9 cellular contexts compared by ENCODE assay signal in genomic region chr20:63552481-63553249, GRCh38. TPM values are rescaled to one million over a fixed set of nuclear protein-coding genes. Genes with fewer than 3 reads are reported as not detected.
DNase-seq lines count a peak whose midpoint lies in the region; ATAC-seq and TF ChIP-seq lines count a peak whose summit lies in the region.
"Had no signal": no experiment of that assay in that cellular context is flagged by ENCODE, and none has a peak within 500 bp of the region (broad histone marks: within the 10 kb centered on the region; RNA-seq: fewer than 3 reads in every experiment).

No MANE protein-coding gene starts in this region.

- TF ChIP-seq CTCF in mucosa of descending colon (IDR thresholded peaks at IDR 0.05) (no peak), omental fat pad (IDR thresholded peaks at IDR 0.05) (no peak), lower leg skin (IDR thresholded peaks at IDR 0.05) (no peak)

- no peak for TF ChIP-seq POLR2A in lower leg skin (IDR thresholded peaks at IDR 0.05)

- H3K4me3 ChIP-seq in mucosa of descending colon = no peak overlapping the region
- H3K4me3 ChIP-seq in lower leg skin (ENCODE audit: low read depth, poor library complexity, severe bottlenecking) = no peak overlapping the region

- intact Hi-C loops in mucosa of descending colon (cut with DNase I, micrococcal nuclease) (no loop called here), lower leg skin (cut with DNase I; ENCODE audit: low total_unique reads) (no loop called here)

- 29 to 32% methylated on average over 15 of the region's 15 CpGs for WGBS in lower leg skin, 2 donors

- H3K36me3 ChIP-seq in mucosa of descending colon (ENCODE audit: low read depth) = no peaks in the 10 kb centered on the region

- ATAC-seq in GM18909 (IDR thresholded peaks at IDR 0.05; ENCODE audit: poor library complexity, unreplicated experiment) (peak; percentile 40), HG03342 (IDR thresholded peaks at IDR 0.05; ENCODE audit: unreplicated experiment) (peak; percentile 31), mucosa of descending colon (peak; percentile 18), omental fat pad (ENCODE audit: low FRiP score) (no peak)
- ATAC-seq in activated CD4-positive, CD25-positive, alpha-beta regulatory T cell treated with anti-CD3 and anti-CD28 coated beads, Interleukin-2, amount 50 U/mL, for 24 hours = peak; percentile 30 to 44

- H3K9me3 ChIP-seq in mucosa of descending colon = no peaks in the 10 kb centered on the region

- H3K4me1 ChIP-seq in mucosa of descending colon (ENCODE audit: low read depth) = no peaks in the 10 kb centered on the region

- no peak for DNase-seq in mucosa of descending colon
- no peak for DNase-seq in omental fat pad (ENCODE audit: low spot score)
- no peak for DNase-seq in SIG-M5 (lab: John Stamatoyannopoulos, UW)
- DNase-seq in RKO (ENCODE audit: low spot score) = no peak
- no peak for DNase-seq in lower leg skin (ENCODE audit: low spot score in 2 of 2)

RNA-seq across cellular contexts. Expression of gene FNDC11, which starts 1.3 kb away (rescaled TPM):
- total RNA-seq in mucosa of descending colon (under 1 TPM in 2 of 3 donors, not detected in 1; 0.19 to 0.25 TPM), omental fat pad (under 1 TPM in 2 of 4 donors, not detected in 2; 0.19 to 0.38 TPM), lower leg skin (under 1 TPM in 2 of 4 donors, not detected in 2; 0.12 to 0.39 TPM)

RNA-seq across cellular contexts. Expression of gene SRMS, which starts 5.1 kb away (rescaled TPM):
- total RNA-seq in mucosa of descending colon (under 1 TPM; 0.25 to 0.52 (median 0.27) TPM), omental fat pad (not detected), lower leg skin (under 1 TPM in 3 of 4 donors, not detected in 1; 0.16 to 0.59 (median 0.37) TPM)
- total RNA-seq: fibroblast of lung had no signal

RNA-seq across cellular contexts. Expression of gene PTK6, which starts 15.5 kb away (rescaled TPM):
- 10 to 100 TPM; 39.5 to 91.7 (median 87.1) TPM for total RNA-seq in mucosa of descending colon
- under 1 TPM in 3 of 4 donors, not detected in 1; 0.12 to 0.63 (median 0.28) TPM for total RNA-seq in omental fat pad
- total RNA-seq in lower leg skin = 100 to 1,000 TPM in 1 of 4 donors, 10 to 100 TPM in 3; 72.4 to 101 (median 79.9) TPM

RNA-seq across cellular contexts. Expression of gene HELZ2, which starts 21.4 kb away (rescaled TPM):
- total RNA-seq in mucosa of descending colon (10 to 100 TPM; 35.4 to 49.3 (median 36.2) TPM), omental fat pad (10 to 100 TPM; 12.1 to 58.1 (median 31.8) TPM), lower leg skin (10 to 100 TPM; 26.9 to 35.4 (median 28.6) TPM)

RNA-seq across cellular contexts. Expression of gene PPDPF, which starts 32.1 kb away (rescaled TPM):
- total RNA-seq in mucosa of descending colon (100 to 1,000 TPM; 263 to 672 (median 537) TPM), omental fat pad (100 to 1,000 TPM in 1 of 4 donors, 10 to 100 TPM in 3; 22.2 to 108 (median 75.8) TPM), lower leg skin (100 to 1,000 TPM; 122 to 426 (median 348) TPM)

Comparison
In these comparisons a context has a peak if more than half of its experiments do, and no peak if none do; other contexts are left out.
1. RNA of gene PTK6, which starts 15.5 kb away (total RNA-seq): 39.5 to 91.7 TPM in mucosa of descending colon and 72.4 to 101 TPM in lower leg skin; 0.12 to 0.63 TPM in omental fat pad; every median in the first group is over 10 times any median in the second.